Comparison of ENCODE assay signal across 8 cellular contexts in the genomic region with DNA sequence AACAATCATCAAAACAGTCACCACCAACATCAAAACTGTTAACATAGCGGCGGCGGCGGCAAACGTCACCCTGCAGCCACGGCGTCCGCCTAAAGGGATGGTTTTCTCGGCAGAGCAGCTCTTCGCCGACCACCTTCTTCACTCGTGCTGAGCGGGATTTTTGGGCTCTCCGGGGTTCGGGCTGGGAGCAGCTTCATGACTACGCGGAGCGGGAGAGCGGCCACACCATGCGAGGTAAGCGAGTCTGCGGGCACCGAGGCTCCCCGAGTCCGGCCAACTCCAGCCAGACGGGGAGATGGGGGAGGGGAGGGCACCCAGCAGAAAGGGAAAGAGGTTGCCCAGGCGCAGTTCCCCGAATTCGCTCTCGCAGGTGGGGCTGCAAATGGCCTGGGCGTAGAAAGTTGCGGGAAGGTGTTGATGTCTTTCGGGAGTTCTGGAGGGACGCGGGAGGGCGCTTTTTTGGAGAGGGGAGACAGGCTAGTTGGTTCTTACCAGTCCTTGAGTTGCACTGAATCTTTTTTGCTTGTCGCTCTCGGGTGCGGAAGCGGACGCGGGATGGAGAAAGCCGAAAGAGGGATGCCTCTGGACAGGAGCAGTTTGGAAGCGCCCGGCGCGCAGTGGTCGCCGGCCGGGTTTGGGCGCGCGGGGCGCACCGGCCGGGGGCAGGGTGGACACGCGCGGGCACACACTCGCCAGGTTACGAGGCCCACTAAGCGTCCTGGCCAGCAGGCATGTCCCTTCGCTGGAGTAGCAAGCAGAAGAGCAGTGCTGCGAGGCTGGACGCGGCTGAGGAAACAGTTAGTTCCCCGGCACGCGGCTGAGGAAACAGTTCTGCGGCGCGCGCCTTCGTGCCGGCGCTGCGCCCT. TPM values are rescaled to one million over a fixed set of nuclear protein-coding genes. Genes with fewer than 3 reads are reported as not detected.
DNase-seq lines count a peak whose midpoint lies in the region; ATAC-seq and TF ChIP-seq lines count a peak whose summit lies in the region.

No MANE protein-coding gene starts in this region.

- no peak for TF ChIP-seq CTCF in MM.1S (IDR thresholded peaks at IDR 0.05; ENCODE audit: low read length)
- no peak for TF ChIP-seq CTCF in cardiac fibroblast (IDR thresholded peaks at IDR 0.05; ENCODE audit: low read depth, low read length)

- H3K27ac Mint-ChIP-seq in activated CD4-positive, alpha-beta T cell treated with anti-CD3 and anti-CD28 coated beads, Interleukin-2, amount 10 ng/mL, durations not matched to agents 24 days and 14 days: peak overlapping the region; percentile 68
- peak overlapping the region; percentile 75 for H3K27ac Mint-ChIP-seq in stimulated activated naive B cell treated with anti-CD40 and anti-IgM and Interleukin-4, amounts not matched to agents 10 μg/mL and 1 μg/mL and 100 μg/mL, for 72 hours

- peak overlapping the region; percentile 93 for H2AFZ ChIP-seq in MM.1S (ENCODE audit: low read length)

- no peaks in the 10 kb centered on the region for H3K36me3 Mint-ChIP-seq in activated CD4-positive, alpha-beta T cell treated with anti-CD3 and anti-CD28 coated beads, Interleukin-2, amount 10 ng/mL, durations not matched to agents 24 days and 14 days (ENCODE audit: low read depth)
- H3K36me3 Mint-ChIP-seq in stimulated activated naive B cell treated with anti-CD40 and anti-IgM and Interleukin-4, amounts not matched to agents 10 μg/mL and 1 μg/mL and 100 μg/mL, for 72 hours: peaks cover 0 to 4% of the 10 kb centered on the region in 2 donors

- no peaks in the 10 kb centered on the region for H4K20me1 ChIP-seq in MM.1S (ENCODE audit: insufficient read depth, low read length)

- intact Hi-C loops in activated CD4-positive, alpha-beta T cell treated with anti-CD3 and anti-CD28 coated beads, Interleukin-2, amount 10 ng/mL, durations not matched to agents 24 days and 14 days (cut with micrococcal nuclease): no loop called here

- no peaks in the 10 kb centered on the region for H3K36me3 ChIP-seq in MM.1S (replicated peaks; ENCODE audit: insufficient read depth, low read length)

- H3K4me3 Mint-ChIP-seq in activated CD4-positive, alpha-beta T cell treated with anti-CD3 and anti-CD28 coated beads, Interleukin-2, amount 10 ng/mL, durations not matched to agents 24 days and 14 days: peak overlapping the region; percentile 88
- peak overlapping the region; percentile 89 to 92 for H3K4me3 Mint-ChIP-seq in stimulated activated naive B cell treated with anti-CD40 and anti-IgM and Interleukin-4, amounts not matched to agents 10 μg/mL and 1 μg/mL and 100 μg/mL, for 72 hours

- peaks cover 32% of the 10 kb centered on the region for H3K4me1 Mint-ChIP-seq in activated CD4-positive, alpha-beta T cell treated with anti-CD3 and anti-CD28 coated beads, Interleukin-2, amount 10 ng/mL, durations not matched to agents 24 days and 14 days
- peaks cover 27 to 42% of the 10 kb centered on the region in 2 donors for H3K4me1 Mint-ChIP-seq in stimulated activated naive B cell treated with anti-CD40 and anti-IgM and Interleukin-4, amounts not matched to agents 10 μg/mL and 1 μg/mL and 100 μg/mL, for 72 hours

- no peaks in the 10 kb centered on the region for H3K9me2 ChIP-seq in MM.1S (replicated peaks; ENCODE audit: insufficient read depth, low read length)

- peak; percentile 25 to 32 for ATAC-seq in stimulated activated naive B cell treated with anti-CD40 and anti-IgM and Interleukin-4, amounts not matched to agents 10 μg/mL and 1 μg/mL and 100 μg/mL, for 72 hours (replicated peaks)
- no peak for ATAC-seq in GM21576 (IDR thresholded peaks at IDR 0.05; ENCODE audit: unreplicated experiment)

- DNase-seq in activated CD4-positive, alpha-beta T cell treated with anti-CD3 and anti-CD28 coated beads, Interleukin-2, amount 10 ng/mL, durations not matched to agents 24 days and 14 days: peak; percentile 76
- no peak for DNase-seq in activated CD4-positive, alpha-beta T cell treated with anti-CD3 and anti-CD28 coated beads for 4 hours
- DNase-seq in MM.1S (peak; percentile 37), cardiac fibroblast (ENCODE audit: low read depth in 2 of 2) (peak; percentile 23 to 30), left kidney (ENCODE audit: low read depth, low spot score) (peak; percentile 73), NCI-H146 treated with DMSO at 0.1 percent for 48 hours (lab: John Stamatoyannopoulos, UW; ENCODE audit: unreplicated experiment) (no peak)
- no peak for DNase-seq in stimulated activated naive B cell treated with anti-CD40 and anti-IgM and Interleukin-4, amounts not matched to agents 10 μg/mL and 1 μg/mL and 100 μg/mL, for 72 hours

- no peak overlapping the region; the same call in 1 of the 2 replicates for H3K27ac ChIP-seq in MM.1S (ENCODE audit: low read length)

- H3K27me3 ChIP-seq in MM.1S (replicated peaks; ENCODE audit: insufficient read depth, low read length): peaks cover 6% of the 10 kb centered on the region; the same call in 1 of the 2 replicates

- H3K4me3 ChIP-seq in MM.1S (ENCODE audit: low read length) (peak overlapping the region; percentile 84), cardiac fibroblast (replicated peaks in 1 of 2; ENCODE audit: low read depth in 2 of 2, low read length in 2 of 2) (peak overlapping the region; percentile 61)

- no peaks in the 10 kb centered on the region for H3K9me3 ChIP-seq in MM.1S (replicated peaks; ENCODE audit: insufficient read depth, low read length)

- no peaks in the 10 kb centered on the region for H3K79me2 ChIP-seq in MM.1S (ENCODE audit: low read length)

- H3F3A ChIP-seq in MM.1S (ENCODE audit: insufficient read depth, low read length): 0 out of 2 replicates have a peak, but pooled peaks cover 4% of the 10 kb centered on the region

- H3K27me3 Mint-ChIP-seq in activated CD4-positive, alpha-beta T cell treated with anti-CD3 and anti-CD28 coated beads, Interleukin-2, amount 10 ng/mL, durations not matched to agents 24 days and 14 days: peaks cover 62% of the 10 kb centered on the region
- H3K27me3 Mint-ChIP-seq in stimulated activated naive B cell treated with anti-CD40 and anti-IgM and Interleukin-4, amounts not matched to agents 10 μg/mL and 1 μg/mL and 100 μg/mL, for 72 hours: peaks cover 54 to 55% of the 10 kb centered on the region in 2 donors

- 0 out of 2 replicates have a peak, but pooled peaks cover 3% of the 10 kb centered on the region for H3K4me1 ChIP-seq in MM.1S (ENCODE audit: low read length)

- peak overlapping the region; percentile 99 for H3K4me2 ChIP-seq in MM.1S (ENCODE audit: low read depth, low read length)

- H3K9me3 Mint-ChIP-seq in activated CD4-positive, alpha-beta T cell treated with anti-CD3 and anti-CD28 coated beads, Interleukin-2, amount 10 ng/mL, durations not matched to agents 24 days and 14 days: peaks cover 3% of the 10 kb centered on the region
- H3K9me3 Mint-ChIP-seq in stimulated activated naive B cell treated with anti-CD40 and anti-IgM and Interleukin-4, amounts not matched to agents 10 μg/mL and 1 μg/mL and 100 μg/mL, for 72 hours: no peaks in the 10 kb centered on the region

- peak overlapping the region; percentile 62 for H3K9ac ChIP-seq in MM.1S (ENCODE audit: low read length)

RNA-seq across cellular contexts. Expression of a gene that starts 0.8 kb away (rescaled TPM):
- 0.02 and 0.05 TPM in 2 replicates for total RNA-seq in activated CD4-positive, alpha-beta T cell treated with anti-CD3 and anti-CD28 coated beads, Interleukin-2, amount 10 ng/mL, durations not matched to agents 24 days and 14 days

Comparison
In these comparisons a context has a peak if more than half of its experiments do, and no peak if none do; other contexts are left out.
1. DNase-seq: peak in activated CD4-positive, alpha-beta T cell treated with anti-CD3 and anti-CD28 coated beads, Interleukin-2, amount 10 ng/mL, durations not matched to agents 24 days and 14 days (single experiment), MM.1S (single experiment), cardiac fibroblast (2 of 2) and left kidney (single experiment); none in activated CD4-positive, alpha-beta T cell treated with anti-CD3 and anti-CD28 coated beads for 4 hours (0 of 2), stimulated activated naive B cell treated with anti-CD40 and anti-IgM and Interleukin-4, amounts not matched to agents 10 μg/mL and 1 μg/mL and 100 μg/mL, for 72 hours (single experiment) and NCI-H146 treated with DMSO at 0.1 percent for 48 hours (single experiment).